Comparison of ENCODE assay signal across 4 cellular contexts in the genomic region with DNA sequence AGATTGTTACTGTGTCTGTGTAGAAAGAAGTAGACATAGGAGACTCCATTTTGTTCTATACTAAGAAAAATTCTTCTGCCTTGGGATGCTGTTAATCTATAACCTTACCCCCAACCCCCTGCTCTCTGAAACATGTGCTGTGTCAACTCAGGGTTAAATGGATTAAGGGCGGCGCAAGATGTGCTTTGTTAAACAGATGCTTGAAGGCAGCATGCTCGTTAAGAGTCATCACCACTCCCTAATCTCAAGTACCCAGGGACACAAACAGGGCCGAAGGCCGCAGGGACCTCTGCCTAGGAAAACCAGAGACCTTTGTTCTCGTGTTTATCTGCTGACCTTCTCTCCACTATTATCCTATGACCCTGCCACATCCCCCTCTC. TPM values are rescaled to one million over a fixed set of nuclear protein-coding genes. Genes with fewer than 3 reads are reported as not detected.
DNase-seq lines count a peak whose midpoint lies in the region; TF ChIP-seq lines count a peak whose summit lies in the region.
"Not testable (repeated sequence)": the region's sequence is repeated elsewhere in the genome, so short reads cannot be mapped to it uniquely, and the experiment has no call there.

No MANE protein-coding gene starts in this region.

- H3K27me3 ChIP-seq in WERI-Rb-1 (ENCODE audit: insufficient read depth, low read depth, severe bottlenecking); hepatocyte: not testable (repeated sequence)

- H2AFZ ChIP-seq in hepatocyte, result not testable (repeated sequence)

- not testable (repeated sequence) for H3K36me3 ChIP-seq in WERI-Rb-1; hepatocyte (replicated peaks; ENCODE audit: insufficient read depth, low read depth)

- WGBS in hepatocyte (ENCODE audit: low lambda C conversion rate, missing lambda C conversion rate), result 49% methylated on average over 3 of the region's 6 CpGs

- H3K4me3 ChIP-seq in WERI-Rb-1 (ENCODE audit: low read depth, low read length); hepatocyte: not testable (repeated sequence)

- H3K4me1 Mint-ChIP-seq in glutamatergic neuron (ENCODE audit: low read depth, unreplicated experiment) (peaks cover 18% of the 10 kb centered on the region), progenitor cell of endocrine pancreas (ENCODE audit: low read depth) (peaks cover 17% of the 10 kb centered on the region)

- peaks cover 21% of the 10 kb centered on the region for H3K36me3 Mint-ChIP-seq in glutamatergic neuron (ENCODE audit: unreplicated experiment)
- H3K36me3 Mint-ChIP-seq in progenitor cell of endocrine pancreas (ENCODE audit: insufficient read depth), result peaks cover 26% of the 10 kb centered on the region

- H3K9me3 Mint-ChIP-seq in glutamatergic neuron (ENCODE audit: unreplicated experiment), result not testable (repeated sequence)
- H3K9me3 Mint-ChIP-seq in progenitor cell of endocrine pancreas (ENCODE audit: low read depth), result peaks cover 15% of the 10 kb centered on the region

- H3K4me1 ChIP-seq in hepatocyte (ENCODE audit: insufficient read depth), result peaks cover 15% of the 10 kb centered on the region

- DNase-seq in WERI-Rb-1; glutamatergic neuron; hepatocyte (ENCODE audit: low spot score); progenitor cell of endocrine pancreas (ENCODE audit: low spot score, unreplicated experiment): not testable (repeated sequence)

- not testable (repeated sequence) for H3K27me3 Mint-ChIP-seq in glutamatergic neuron (ENCODE audit: unreplicated experiment); progenitor cell of endocrine pancreas

- H4K20me1 ChIP-seq in hepatocyte (ENCODE audit: insufficient read depth, poor library complexity, severe bottlenecking), result not testable (repeated sequence)

- not testable (repeated sequence) for H3K9me3 ChIP-seq in WERI-Rb-1 (ENCODE audit: severe bottlenecking); hepatocyte (ENCODE audit: low read depth)

- peak overlapping the region; percentile 7 for H3K4me3 Mint-ChIP-seq in glutamatergic neuron (ENCODE audit: unreplicated experiment)
- not testable (repeated sequence) for H3K4me3 Mint-ChIP-seq in progenitor cell of endocrine pancreas (ENCODE audit: low read depth)

- H3K27ac ChIP-seq in WERI-Rb-1 (peak overlapping the region; percentile 56), hepatocyte (peak overlapping the region; percentile 66)

- not testable (repeated sequence) for H3K4me2 ChIP-seq in hepatocyte

- peaks cover 78% of the 10 kb centered on the region for H3K79me2 ChIP-seq in hepatocyte

- H3K9me2 ChIP-seq in hepatocyte (replicated peaks; ENCODE audit: insufficient read depth), result not testable (repeated sequence)

- peak overlapping the region; percentile 95 for H3K27ac Mint-ChIP-seq in glutamatergic neuron (ENCODE audit: unreplicated experiment)
- peak overlapping the region; percentile 84 for H3K27ac Mint-ChIP-seq in progenitor cell of endocrine pancreas

- TF ChIP-seq CTCF in WERI-Rb-1 (IDR thresholded peaks at IDR 0.05; ENCODE audit: low read depth, low read length); glutamatergic neuron (IDR thresholded peaks at IDR 0.05; ENCODE audit: partially characterized antibody, unreplicated experiment); hepatocyte (IDR thresholded peaks at IDR 0.05; ENCODE audit: poor library complexity); progenitor cell of endocrine pancreas (IDR thresholded peaks at IDR 0.05; ENCODE audit: unreplicated experiment): not testable (repeated sequence)

RNA-seq across cellular contexts. Expression of a gene that starts 5.2 kb away (rescaled TPM):
- total RNA-seq in glutamatergic neuron (ENCODE audit: unreplicated experiment) (58.0 TPM), hepatocyte (23.4 and 27.4 TPM in 2 replicates), progenitor cell of endocrine pancreas (43.1 and 43.3 TPM in 2 replicates)
- 20.8 and 37.3 TPM in 2 replicates for polyA plus RNA-seq in hepatocyte

RNA-seq across cellular contexts. Expression of a gene that starts 31.6 kb away (rescaled TPM):
- 137 TPM for total RNA-seq in glutamatergic neuron (ENCODE audit: unreplicated experiment)
- 147 and 153 TPM in 2 replicates for total RNA-seq in hepatocyte
- polyA plus RNA-seq in hepatocyte, result 132 and 144 TPM in 2 replicates
- total RNA-seq in progenitor cell of endocrine pancreas, result 232 and 236 TPM in 2 replicates
